Comparison of ENCODE assay signal across 28 cellular contexts in genomic region chr3:17456650-17457049, GRCh38.
"Had no signal": no experiment of that assay in that cellular context is flagged by ENCODE, and none has a peak within 500 bp of the region (broad histone marks: within the 10 kb centered on the region; RNA-seq: fewer than 3 reads in every experiment).

No MANE protein-coding gene starts in this region.

- H3K27ac Mint-ChIP-seq: stimulated activated effector memory CD8-positive, alpha-beta T cell treated with anti-CD3 and anti-CD28 coated beads, Interleukin-12 subunit alpha, Interleukin-12 subunit beta, amount 100 ng/mL, for 72 hours; stimulated activated memory B cell treated with anti-CD40 and anti-IgM and Interleukin-4, amounts not matched to agents 10 μg/mL and 1 μg/mL and 100 μg/mL, for 72 hours; stimulated activated naive B cell treated with anti-CD40 and anti-IgM and Interleukin-4, amounts not matched to agents 10 μg/mL and 1 μg/mL and 100 μg/mL, for 72 hours; stimulated activated naive CD8-positive, alpha-beta T cell treated with anti-CD3 and anti-CD28 coated beads, Interleukin-15, amount 100 ng/mL, for 72 hours; stimulated activated naive CD8-positive, alpha-beta T cell treated with anti-CD3 and anti-CD28 coated beads, Interleukin-15, Interleukin-2, amounts not matched to agents 100 ng/mL and 50 ng/mL, for 24 hours; type B pancreatic cell had no signal

- H3K4me3 Mint-ChIP-seq: stimulated activated effector memory CD8-positive, alpha-beta T cell treated with anti-CD3 and anti-CD28 coated beads, Interleukin-12 subunit alpha, Interleukin-12 subunit beta, amount 100 ng/mL, for 72 hours; stimulated activated memory B cell treated with anti-CD40 and anti-IgM and Interleukin-4, amounts not matched to agents 10 μg/mL and 1 μg/mL and 100 μg/mL, for 72 hours; stimulated activated naive B cell treated with anti-CD40 and anti-IgM and Interleukin-4, amounts not matched to agents 10 μg/mL and 1 μg/mL and 100 μg/mL, for 72 hours; stimulated activated naive CD8-positive, alpha-beta T cell treated with anti-CD3 and anti-CD28 coated beads, Interleukin-15, amount 100 ng/mL, for 72 hours; stimulated activated naive CD8-positive, alpha-beta T cell treated with anti-CD3 and anti-CD28 coated beads, Interleukin-15, Interleukin-2, amounts not matched to agents 100 ng/mL and 50 ng/mL, for 24 hours; type B pancreatic cell had no signal

- H3K9me3 Mint-ChIP-seq: stimulated activated effector memory CD8-positive, alpha-beta T cell treated with anti-CD3 and anti-CD28 coated beads, Interleukin-12 subunit alpha, Interleukin-12 subunit beta, amount 100 ng/mL, for 72 hours; stimulated activated memory B cell treated with anti-CD40 and anti-IgM and Interleukin-4, amounts not matched to agents 10 μg/mL and 1 μg/mL and 100 μg/mL, for 72 hours; stimulated activated naive CD8-positive, alpha-beta T cell treated with anti-CD3 and anti-CD28 coated beads, Interleukin-15, Interleukin-2, amounts not matched to agents 100 ng/mL and 50 ng/mL, for 24 hours had no signal

- H3K27me3 ChIP-seq: stomach, suprapubic skin, testis, thyroid gland, tibial artery, tibial nerve, transverse colon, upper lobe of left lung, upper lobe of right lung, uterus, vagina had no signal

- H3K4me1 Mint-ChIP-seq: stimulated activated naive CD8-positive, alpha-beta T cell treated with anti-CD3 and anti-CD28 coated beads, Interleukin-15, amount 100 ng/mL, for 72 hours had no signal

- H3K36me3 ChIP-seq: suprapubic skin, thoracic aorta, thyroid gland, tibial artery, transverse colon, upper lobe of left lung, upper lobe of right lung, uterus, vagina had no signal

- FAIRE-seq: urothelium cell line had no signal

- H3K36me3 Mint-ChIP-seq: stimulated activated effector memory CD8-positive, alpha-beta T cell treated with anti-CD3 and anti-CD28 coated beads, Interleukin-12 subunit alpha, Interleukin-12 subunit beta, amount 100 ng/mL, for 72 hours; type B pancreatic cell had no signal

- ATAC-seq: stimulated activated effector memory CD8-positive, alpha-beta T cell treated with anti-CD3 and anti-CD28 coated beads, Interleukin-12 subunit alpha, Interleukin-12 subunit beta, amount 100 ng/mL, for 72 hours; stimulated activated memory B cell treated with anti-CD40 and anti-IgM and Interleukin-4, amounts not matched to agents 10 μg/mL and 1 μg/mL and 100 μg/mL, for 72 hours; stimulated activated naive B cell treated with anti-CD40 and anti-IgM and Interleukin-4, amounts not matched to agents 10 μg/mL and 1 μg/mL and 100 μg/mL, for 72 hours; stimulated activated naive CD8-positive, alpha-beta T cell treated with anti-CD3 and anti-CD28 coated beads, Interleukin-15, amount 100 ng/mL, for 72 hours; stimulated activated naive CD8-positive, alpha-beta T cell treated with anti-CD3 and anti-CD28 coated beads, Interleukin-15, Interleukin-2, amounts not matched to agents 100 U/mL and 50 U/mL, for 24 hours; upper lobe of right lung had no signal

- H3K9me3 ChIP-seq: stomach, testis, thoracic aorta, thyroid gland, tibial artery, transverse colon, upper lobe of left lung, upper lobe of right lung, uterus, vagina had no signal

- H3K27ac ChIP-seq: stomach, suprapubic skin, testis, thoracic aorta, thyroid gland, tibial artery, tibial nerve, transverse colon, upper lobe of left lung, upper lobe of right lung, uterus, vagina had no signal

- H3K27me3 Mint-ChIP-seq: stimulated activated memory B cell treated with anti-CD40 and anti-IgM and Interleukin-4, amounts not matched to agents 10 μg/mL and 1 μg/mL and 100 μg/mL, for 72 hours; stimulated activated naive B cell treated with anti-CD40 and anti-IgM and Interleukin-4, amounts not matched to agents 10 μg/mL and 1 μg/mL and 100 μg/mL, for 72 hours; stimulated activated naive CD8-positive, alpha-beta T cell treated with anti-CD3 and anti-CD28 coated beads, Interleukin-15, amount 100 ng/mL, for 72 hours; stimulated activated naive CD8-positive, alpha-beta T cell treated with anti-CD3 and anti-CD28 coated beads, Interleukin-15, Interleukin-2, amounts not matched to agents 100 ng/mL and 50 ng/mL, for 24 hours; type B pancreatic cell had no signal

- H3K4me1 ChIP-seq: stomach, suprapubic skin, testis, thyroid gland, tibial artery, tibial nerve, upper lobe of left lung, upper lobe of right lung, uterus, vagina had no signal

- DNase-seq: stimulated activated CD4-positive, alpha-beta T cell treated with anti-CD3 and anti-CD28 coated beads, Interleukin-2, amount 100 ng/mL, for 48 hours; stimulated activated CD4-positive, alpha-beta T cell treated with anti-CD3 and anti-CD28 coated beads, Interleukin-4, amount 100 ng/mL, for 1 hour; stimulated activated CD4-positive, alpha-beta T cell treated with anti-CD3 and anti-CD28 coated beads, Interleukin-4, amount 100 ng/mL, for 24 hours; stimulated activated CD4-positive, alpha-beta T cell treated with anti-CD3 and anti-CD28 coated beads, Interleukin-4, amount 100 ng/mL, for 4 hours; stimulated activated CD8-positive, alpha-beta memory T cell treated with anti-CD3 and anti-CD28 coated beads, Interleukin-4, amount 100 ng/mL, for 48 hours; stimulated activated naive B cell treated with anti-CD40 and anti-IgM and Interleukin-4, amounts not matched to agents 10 μg/mL and 1 μg/mL and 100 μg/mL, for 72 hours; stimulated activated naive CD4-positive, alpha-beta T cell treated with Interleukin-2 at 50 U/mL for 16 hours; stimulated activated naive CD8-positive, alpha-beta T cell treated with anti-CD3 and anti-CD28 coated beads, Interleukin-15, amount 100 ng/mL, for 72 hours; stimulated activated naive CD8-positive, alpha-beta T cell treated with anti-CD3 and anti-CD28 coated beads, Interleukin-15, Interleukin-2, amounts not matched to agents 100 U/mL and 50 U/mL, for 24 hours; stomach; substantia nigra; testis; thyroid gland; tibial artery; transverse colon; trophoblast cell; upper lobe of left lung; upper lobe of right lung; uterus had no signal

- H3K4me3 ChIP-seq: stomach, suprapubic skin, testis, thoracic aorta, thyroid gland, tibial artery, tibial nerve, transverse colon, upper lobe of left lung, upper lobe of right lung, uterus, vagina had no signal
